ENCODE assay signal across 21 cellular contexts in genomic region chr2:240632291-240632670, GRCh38. TPM values are rescaled to one million over a fixed set of nuclear protein-coding genes. Genes with fewer than 3 reads are reported as not detected.
"Had no signal": no experiment of that assay in that cellular context is flagged by ENCODE, and none has a peak within 500 bp of the region (broad histone marks: within the 10 kb centered on the region; RNA-seq: fewer than 3 reads in every experiment).

No MANE protein-coding gene starts in this region.

- ATAC-seq: activated CD8-positive, alpha-beta T cell treated with anti-CD3 and anti-CD28 coated beads for 36 hours; activated T-cell treated with anti-CD3 and anti-CD28 coated beads, Interleukin-2, amount 50 U/mL, for 72 hours; heart left ventricle; naive thymus-derived CD8-positive, alpha-beta T cell had no signal

- H3K27me3 ChIP-seq: brain microvascular endothelial cell, heart left ventricle had no signal

- H3K27ac ChIP-seq: brain microvascular endothelial cell, heart left ventricle, skin epidermis had no signal

- H3K4me1 Mint-ChIP-seq: immature natural killer cell, memory B cell had no signal

- H3K36me3 ChIP-seq: brain microvascular endothelial cell, heart left ventricle had no signal

- DNase-seq: activated CD8-positive, alpha-beta memory T cell treated with anti-CD3 and anti-CD28 coated beads, Interleukin-2, amount 50 U/mL, for 4 hours; activated CD8-positive, alpha-beta T cell treated with anti-CD3 and anti-CD28 coated beads for 36 hours; activated T-cell treated with anti-CD3 and anti-CD28 coated beads, Interleukin-2, amount 50 U/mL, for 72 hours; anterior cingulate cortex; brain microvascular endothelial cell; cerebellar nuclear complex; immature natural killer cell; stimulated activated CD4-positive, alpha-beta T cell treated with anti-CD3 and anti-CD28 coated beads, Interleukin-15, amount 100 ng/mL, for 24 hours; stimulated activated CD4-positive, alpha-beta T cell treated with anti-CD3 and anti-CD28 coated beads, Interleukin-4, amount 100 ng/mL, for 1 hour; stimulated activated naive CD4-positive, alpha-beta T cell; substantia nigra; trophoblast cell had no signal

- H3K27me3 Mint-ChIP-seq: activated CD8-positive, alpha-beta T cell treated with anti-CD3 and anti-CD28 coated beads for 36 hours; dendritic cell treated with granulocyte-macrophage colony-stimulating factor and Interleukin-4, amounts not matched to agents 40 ng/mL and 50 ng/mL, for 4 days; naive thymus-derived CD8-positive, alpha-beta T cell had no signal

- H3K27ac Mint-ChIP-seq: activated CD8-positive, alpha-beta T cell treated with anti-CD3 and anti-CD28 coated beads for 36 hours; activated T-cell treated with anti-CD3 and anti-CD28 coated beads, Interleukin-2, amount 50 U/mL, for 72 hours; dendritic cell treated with granulocyte-macrophage colony-stimulating factor and Interleukin-4, amounts not matched to agents 40 ng/mL and 50 ng/mL, for 4 days; immature natural killer cell; memory B cell; naive thymus-derived CD8-positive, alpha-beta T cell; T-helper 2 cell treated with Interferon-gamma antibody and Interleukin-4, amounts not matched to agents 5 μg/mL and 100 μg/mL, for 36 hours had no signal

- H3K4me3 ChIP-seq: heart left ventricle, skin epidermis had no signal

- H3K4me3 Mint-ChIP-seq: activated CD8-positive, alpha-beta T cell treated with anti-CD3 and anti-CD28 coated beads for 36 hours; activated T-cell treated with anti-CD3 and anti-CD28 coated beads, Interleukin-2, amount 50 U/mL, for 72 hours; dendritic cell treated with granulocyte-macrophage colony-stimulating factor and Interleukin-4, amounts not matched to agents 40 ng/mL and 50 ng/mL, for 4 days; immature natural killer cell; memory B cell; naive thymus-derived CD8-positive, alpha-beta T cell; T-helper 2 cell treated with Interferon-gamma antibody and Interleukin-4, amounts not matched to agents 5 μg/mL and 100 μg/mL, for 36 hours had no signal

RNA-seq across cellular contexts. Expression of gene GPR35, which starts 7.0 kb away (rescaled TPM):
- total RNA-seq: epithelial cell of proximal tubule had no signal

RNA-seq across cellular contexts. Expression of gene AQP12B, which starts 50.4 kb away (rescaled TPM):
- total RNA-seq: activated CD8-positive, alpha-beta T cell treated with anti-CD3 and anti-CD28 coated beads for 36 hours; activated T-cell treated with anti-CD3 and anti-CD28 coated beads, Interleukin-2, amount 50 U/mL, for 72 hours; epithelial cell of proximal tubule; frontal cortex; heart left ventricle; mucosa of gallbladder; naive thymus-derived CD8-positive, alpha-beta T cell had no signal

RNA-seq across cellular contexts. Expression of gene AQP12A, which starts 59.4 kb away (rescaled TPM):
- total RNA-seq: activated CD8-positive, alpha-beta T cell treated with anti-CD3 and anti-CD28 coated beads for 36 hours; activated T-cell treated with anti-CD3 and anti-CD28 coated beads, Interleukin-2, amount 50 U/mL, for 72 hours; epithelial cell of proximal tubule; frontal cortex; heart left ventricle; mucosa of gallbladder; naive thymus-derived CD8-positive, alpha-beta T cell had no signal
